21 cellular contexts compared by ENCODE assay signal in genomic region chr1:194372266-194372665, GRCh38.
DNase-seq lines count a peak whose midpoint lies in the region; ATAC-seq and FAIRE-seq lines count a peak whose summit lies in the region.
"Had no signal": no experiment of that assay in that cellular context is flagged by ENCODE, and none has a peak within 500 bp of the region (broad histone marks: within the 10 kb centered on the region; RNA-seq: fewer than 3 reads in every experiment).

No MANE protein-coding gene starts in this region.

- FAIRE-seq in TTC549 (lab: Jason Lieb, UNC) = peak; percentile 63
- FAIRE-seq: G401.6, GM12892, H1 had no signal

- H3K4me3 Mint-ChIP-seq in activated CD8-positive, alpha-beta T cell treated with anti-CD3 and anti-CD28 coated beads, Interleukin-2, amount 10 ng/mL, durations not matched to agents 7 days and 5 days = no peak overlapping the region
- H3K4me3 Mint-ChIP-seq in activated CD4-positive, alpha-beta T cell treated with anti-CD3 and anti-CD28 coated beads, Interleukin-2, amount 10 ng/mL, durations not matched to agents 24 days and 14 days = no peak overlapping the region
- H3K4me3 Mint-ChIP-seq: B cell; CD4-positive, CD25-positive, alpha-beta regulatory T cell; CD8-positive, alpha-beta T cell had no signal

- H3K9me3 Mint-ChIP-seq in activated CD8-positive, alpha-beta T cell treated with anti-CD3 and anti-CD28 coated beads, Interleukin-2, amount 10 ng/mL, durations not matched to agents 7 days and 5 days (ENCODE audit: insufficient read depth) = no peaks in the 10 kb centered on the region
- H3K9me3 Mint-ChIP-seq in activated CD4-positive, alpha-beta T cell treated with anti-CD3 and anti-CD28 coated beads, Interleukin-2, amount 10 ng/mL, durations not matched to agents 24 days and 14 days = no peaks in the 10 kb centered on the region
- H3K9me3 Mint-ChIP-seq: CD8-positive, alpha-beta T cell had no signal

- intact Hi-C loops in activated CD4-positive, alpha-beta T cell treated with anti-CD3 and anti-CD28 coated beads, Interleukin-2, amount 10 ng/mL, durations not matched to agents 24 days and 14 days (cut with micrococcal nuclease) = no loop called here

- CTCF ChIA-PET in activated CD8-positive, alpha-beta T cell treated with anti-CD3 and anti-CD28 coated beads, Interleukin-2, amount 10 ng/mL, durations not matched to agents 7 days and 5 days (lab: Charles Lee) = no interaction called here

- no peaks in the 10 kb centered on the region for H3K36me3 Mint-ChIP-seq in activated CD8-positive, alpha-beta T cell treated with anti-CD3 and anti-CD28 coated beads, Interleukin-2, amount 10 ng/mL, durations not matched to agents 7 days and 5 days (ENCODE audit: low read depth)
- H3K36me3 Mint-ChIP-seq in activated CD4-positive, alpha-beta T cell treated with anti-CD3 and anti-CD28 coated beads, Interleukin-2, amount 10 ng/mL, durations not matched to agents 24 days and 14 days (ENCODE audit: low read depth) = no peaks in the 10 kb centered on the region
- H3K36me3 Mint-ChIP-seq: CD4-positive, CD25-positive, alpha-beta regulatory T cell; CD8-positive, alpha-beta T cell had no signal

- DNase-seq in Ammon's horn (ENCODE audit: low spot score) = peak; percentile 24
- peak; percentile 19 for DNase-seq in medulla oblongata (ENCODE audit: extremely low spot score)
- peak; percentile 15 for DNase-seq in putamen (ENCODE audit: low spot score)
- no peak for DNase-seq in activated CD8-positive, alpha-beta T cell treated with anti-CD3 and anti-CD28 coated beads, Interleukin-2, amount 10 ng/mL, durations not matched to agents 7 days and 5 days
- DNase-seq in NCI-H1694 (lab: John Stamatoyannopoulos, UW) = no peak
- no peak for DNase-seq in activated CD4-positive, alpha-beta T cell treated with anti-CD3 and anti-CD28 coated beads, Interleukin-2, amount 10 ng/mL, durations not matched to agents 24 days and 14 days
- DNase-seq: 8988T; Calu3; CD4-positive, CD25-positive, alpha-beta regulatory T cell; CD8-positive, alpha-beta T cell; DMS153; DND-41; GM23248; H7; HCEC 1CT had no signal

- no peaks in the 10 kb centered on the region for H3K27me3 Mint-ChIP-seq in activated CD8-positive, alpha-beta T cell treated with anti-CD3 and anti-CD28 coated beads, Interleukin-2, amount 10 ng/mL, durations not matched to agents 7 days and 5 days (ENCODE audit: low read depth)
- no peaks in the 10 kb centered on the region for H3K27me3 Mint-ChIP-seq in activated CD4-positive, alpha-beta T cell treated with anti-CD3 and anti-CD28 coated beads, Interleukin-2, amount 10 ng/mL, durations not matched to agents 24 days and 14 days
- H3K27me3 Mint-ChIP-seq: B cell had no signal

- no peak for ATAC-seq in activated CD8-positive, alpha-beta T cell treated with anti-CD3 and anti-CD28 coated beads, Interleukin-2, amount 10 ng/mL, durations not matched to agents 7 days and 5 days
- no peak for ATAC-seq in GM21717 (IDR thresholded peaks at IDR 0.05; ENCODE audit: unreplicated experiment)
- ATAC-seq: CD8-positive, alpha-beta T cell had no signal

- POLR2A ChIA-PET in activated CD8-positive, alpha-beta T cell treated with anti-CD3 and anti-CD28 coated beads, Interleukin-2, amount 10 ng/mL, durations not matched to agents 7 days and 5 days (lab: Charles Lee) = no interaction called here

- no peaks in the 10 kb centered on the region for H3K4me1 Mint-ChIP-seq in activated CD8-positive, alpha-beta T cell treated with anti-CD3 and anti-CD28 coated beads, Interleukin-2, amount 10 ng/mL, durations not matched to agents 7 days and 5 days (ENCODE audit: low read depth)
- H3K4me1 Mint-ChIP-seq in activated CD4-positive, alpha-beta T cell treated with anti-CD3 and anti-CD28 coated beads, Interleukin-2, amount 10 ng/mL, durations not matched to agents 24 days and 14 days = no peaks in the 10 kb centered on the region
- H3K4me1 Mint-ChIP-seq: B cell; CD4-positive, CD25-positive, alpha-beta regulatory T cell had no signal

- no peak overlapping the region for H3K27ac Mint-ChIP-seq in activated CD8-positive, alpha-beta T cell treated with anti-CD3 and anti-CD28 coated beads, Interleukin-2, amount 10 ng/mL, durations not matched to agents 7 days and 5 days
- H3K27ac Mint-ChIP-seq in activated CD4-positive, alpha-beta T cell treated with anti-CD3 and anti-CD28 coated beads, Interleukin-2, amount 10 ng/mL, durations not matched to agents 24 days and 14 days = no peak overlapping the region
- H3K27ac Mint-ChIP-seq: B cell; CD4-positive, CD25-positive, alpha-beta regulatory T cell; CD8-positive, alpha-beta T cell had no signal

Comparison
In these comparisons a context has a peak if more than half of its experiments do, and no peak if none do; other contexts are left out.
1. DNase-seq: peak in Ammon's horn (single experiment), medulla oblongata (single experiment) and putamen (single experiment); none in activated CD8-positive, alpha-beta T cell treated with anti-CD3 and anti-CD28 coated beads, Interleukin-2, amount 10 ng/mL, durations not matched to agents 7 days and 5 days (single experiment), NCI-H1694 (single experiment) and activated CD4-positive, alpha-beta T cell treated with anti-CD3 and anti-CD28 coated beads, Interleukin-2, amount 10 ng/mL, durations not matched to agents 24 days and 14 days (single experiment).